Comparison of ENCODE assay signal across 11 cellular contexts in genomic region chr12:118063567-118064391, GRCh38. TPM values are rescaled to one million over a fixed set of nuclear protein-coding genes. Genes with fewer than 3 reads are reported as not detected.
A peak's percentile ranks its signal among the peaks of the same experiment; 100 is the strongest.
DNase-seq lines count a peak whose midpoint lies in the region; ATAC-seq, FAIRE-seq and TF ChIP-seq lines count a peak whose summit lies in the region.
"Had no signal": no experiment of that assay in that cellular context is flagged by ENCODE, and none has a peak within 500 bp of the region (broad histone marks: within the 10 kb centered on the region; RNA-seq: fewer than 3 reads in every experiment).

No MANE protein-coding gene starts in this region.

- H2AFZ ChIP-seq in astrocyte (ENCODE audit: low read depth, low read length): no peak overlapping the region

- FAIRE-seq in astrocyte (lab: Jason Lieb, UNC): no peak

- peaks cover 30% of the 10 kb centered on the region for H3K36me3 ChIP-seq in HUES6 (ENCODE audit: control insufficient read depth, insufficient read depth, low read length)
- H3K36me3 ChIP-seq in astrocyte (ENCODE audit: insufficient read depth, low read length): no peaks in the 10 kb centered on the region

- peak overlapping the region; percentile 87 for H3K27ac Mint-ChIP-seq in CD4-positive, alpha-beta T cell
- no peak overlapping the region for H3K27ac Mint-ChIP-seq in astrocyte (ENCODE audit: unreplicated experiment)

- H3K27ac ChIP-seq in CD4-positive, alpha-beta T cell (ENCODE audit: low read depth, low read length): no peak overlapping the region
- H3K27ac ChIP-seq in HUES6 (ENCODE audit: low read depth, low read length): peak overlapping the region; percentile 44; the same call in 1 of the 2 replicates
- no peak overlapping the region for H3K27ac ChIP-seq in astrocyte (ENCODE audit: low read depth, low read length)
- H3K27ac ChIP-seq: parathyroid adenoma had no signal

- DNase-seq in CD4-positive, alpha-beta T cell: no peak
- no peak for DNase-seq in astrocyte (ENCODE audit: low read depth)
- peak; percentile 22 for DNase-seq in myocyte (ENCODE audit: low read depth)
- no peak for DNase-seq in OCI-M2 (lab: John Stamatoyannopoulos, UW; ENCODE audit: unreplicated experiment)
- no peak for DNase-seq in SHP77 (lab: John Stamatoyannopoulos, UW)
- DNase-seq: GDM1, NCI-H187 had no signal

- H3K4me3 ChIP-seq in HUES6 (ENCODE audit: low read depth, low read length) (peak overlapping the region; percentile 81; the same call in 1 of the 2 replicates), astrocyte (ENCODE audit: insufficient read depth, low read depth, low read length) (no peak overlapping the region)

- H3K4me2 ChIP-seq in astrocyte (ENCODE audit: low read length): no peak overlapping the region

- POLR2A ChIA-PET in CD4-positive, alpha-beta T cell (lab: Charles Lee): interaction anchor here (0.6 to 1.5 kb wide), 5 partner anchors 31 to 309 kb away, joined by 3 to 12 read pairs (median 4); partner anchors contain the start of genes PEBP1, RFC5 and TAOK3

- H3K9ac ChIP-seq in HUES6 (ENCODE audit: low read length) (no peak overlapping the region), astrocyte (ENCODE audit: low read length) (no peak overlapping the region)
- H3K9ac ChIP-seq: parathyroid adenoma had no signal

- H3K4me1 ChIP-seq in HUES6 (ENCODE audit: control insufficient read depth, insufficient read depth, low read length) (peaks cover 22% of the 10 kb centered on the region), astrocyte (ENCODE audit: insufficient read depth, low read length) (peaks cover 20% of the 10 kb centered on the region)

- H3K9me3 Mint-ChIP-seq in CD4-positive, alpha-beta T cell: no peaks in the 10 kb centered on the region
- no peaks in the 10 kb centered on the region for H3K9me3 Mint-ChIP-seq in astrocyte (ENCODE audit: unreplicated experiment)

- H3K27me3 ChIP-seq in CD4-positive, alpha-beta T cell (ENCODE audit: control insufficient read depth, insufficient read depth, low read length): no peaks in the 10 kb centered on the region
- H3K27me3 ChIP-seq in HUES6 (ENCODE audit: control insufficient read depth, insufficient read depth, low read length): no peaks in the 10 kb centered on the region
- no peaks in the 10 kb centered on the region for H3K27me3 ChIP-seq in astrocyte (ENCODE audit: insufficient read depth, low read length)

- no peak for TF ChIP-seq CTCF in CD4-positive, alpha-beta T cell (IDR thresholded peaks at IDR 0.05)
- TF ChIP-seq CTCF in astrocyte (IDR thresholded peaks at IDR 0.05; ENCODE audit: insufficient read depth, low read depth, low read length): no peak

- intact Hi-C loops in CD4-positive, alpha-beta T cell (cut with DNase I, micrococcal nuclease): loop anchor here in 1 of 2 experiments (5.0 kb wide), 2 partner anchors 74 to 314 kb away; partner anchors contain the start of genes PEBP1 and SUDS3

- no peaks in the 10 kb centered on the region for H4K20me1 ChIP-seq in astrocyte (ENCODE audit: insufficient read depth, low read length)

- ATAC-seq in CD4-positive, alpha-beta T cell (ENCODE audit: poor library complexity): no peak
- ATAC-seq in esophagus mucosa: no peak
- no peak for ATAC-seq in GM18907 (IDR thresholded peaks at IDR 0.05; ENCODE audit: unreplicated experiment)

- peaks cover 24% of the 10 kb centered on the region for H3K36me3 Mint-ChIP-seq in CD4-positive, alpha-beta T cell (ENCODE audit: low read depth)
- no peaks in the 10 kb centered on the region for H3K36me3 Mint-ChIP-seq in astrocyte (ENCODE audit: low read depth, unreplicated experiment)

- no peaks in the 10 kb centered on the region for H3K9me3 ChIP-seq in CD4-positive, alpha-beta T cell (ENCODE audit: control insufficient read depth, low read length)
- H3K9me3 ChIP-seq in HUES6 (ENCODE audit: control insufficient read depth, insufficient read depth, low read depth, low read length): no peaks in the 10 kb centered on the region
- H3K9me3 ChIP-seq in astrocyte (ENCODE audit: insufficient read depth, low read depth, low read length): no peaks in the 10 kb centered on the region

- peak overlapping the region; percentile 79 for H3K4me3 Mint-ChIP-seq in CD4-positive, alpha-beta T cell
- H3K4me3 Mint-ChIP-seq in astrocyte (ENCODE audit: unreplicated experiment): peak overlapping the region; percentile 94

- CTCF ChIA-PET in CD4-positive, alpha-beta T cell (lab: Charles Lee): interaction anchor here (0.5 to 3.2 kb wide), 7 partner anchors 8 to 312 kb away, joined by 3 to 18 read pairs (median 4); partner anchors contain the start of genes SUDS3 and VSIG10

- peaks cover 33% of the 10 kb centered on the region for H3K79me2 ChIP-seq in astrocyte (ENCODE audit: insufficient read depth, low read length)
- H3K79me2 ChIP-seq: parathyroid adenoma had no signal

- peaks cover 4% of the 10 kb centered on the region for H3K27me3 Mint-ChIP-seq in CD4-positive, alpha-beta T cell
- H3K27me3 Mint-ChIP-seq in astrocyte (ENCODE audit: low read depth, unreplicated experiment): no peaks in the 10 kb centered on the region

- peaks cover 49% of the 10 kb centered on the region for H3K4me1 Mint-ChIP-seq in CD4-positive, alpha-beta T cell (ENCODE audit: low read depth)
- peaks cover 27% of the 10 kb centered on the region for H3K4me1 Mint-ChIP-seq in astrocyte (ENCODE audit: low read depth, unreplicated experiment)

RNA-seq across cellular contexts. Expression of gene WSB2, which starts 2.8 kb away (rescaled TPM):
- 10 to 100 TPM; 12.0 to 13.4 TPM for total RNA-seq in CD4-positive, alpha-beta T cell
- total RNA-seq in astrocyte (98.7 and 113 TPM in 2 replicates), myocyte (145 and 207 TPM in 2 replicates), esophagus mucosa (86.7 TPM)
- 129 TPM for polyA plus RNA-seq in myocyte (2012)

RNA-seq across cellular contexts. Expression of gene VSIG10, which starts 40.0 kb away (rescaled TPM):
- total RNA-seq in CD4-positive, alpha-beta T cell: 1 to 10 TPM; 2.2 TPM
- total RNA-seq in astrocyte (9.8 and 12.0 TPM in 2 replicates), myocyte (5.3 and 7.4 TPM in 2 replicates), esophagus mucosa (14.5 TPM)
- polyA plus RNA-seq in myocyte (2012): 4.8 TPM

RNA-seq across cellular contexts. Expression of gene RFC5, which starts 47.3 kb away (rescaled TPM):
- 1 to 10 TPM; 8.7 to 9.1 TPM for total RNA-seq in CD4-positive, alpha-beta T cell
- 4.6 and 5.8 TPM in 2 replicates for total RNA-seq in astrocyte
- total RNA-seq in myocyte: 7.1 and 8.2 TPM in 2 replicates
- polyA plus RNA-seq in myocyte (2012): 5.7 TPM
- total RNA-seq in esophagus mucosa: 16.2 TPM
